10 cellular contexts compared by ENCODE assay signal in the genomic region with DNA sequence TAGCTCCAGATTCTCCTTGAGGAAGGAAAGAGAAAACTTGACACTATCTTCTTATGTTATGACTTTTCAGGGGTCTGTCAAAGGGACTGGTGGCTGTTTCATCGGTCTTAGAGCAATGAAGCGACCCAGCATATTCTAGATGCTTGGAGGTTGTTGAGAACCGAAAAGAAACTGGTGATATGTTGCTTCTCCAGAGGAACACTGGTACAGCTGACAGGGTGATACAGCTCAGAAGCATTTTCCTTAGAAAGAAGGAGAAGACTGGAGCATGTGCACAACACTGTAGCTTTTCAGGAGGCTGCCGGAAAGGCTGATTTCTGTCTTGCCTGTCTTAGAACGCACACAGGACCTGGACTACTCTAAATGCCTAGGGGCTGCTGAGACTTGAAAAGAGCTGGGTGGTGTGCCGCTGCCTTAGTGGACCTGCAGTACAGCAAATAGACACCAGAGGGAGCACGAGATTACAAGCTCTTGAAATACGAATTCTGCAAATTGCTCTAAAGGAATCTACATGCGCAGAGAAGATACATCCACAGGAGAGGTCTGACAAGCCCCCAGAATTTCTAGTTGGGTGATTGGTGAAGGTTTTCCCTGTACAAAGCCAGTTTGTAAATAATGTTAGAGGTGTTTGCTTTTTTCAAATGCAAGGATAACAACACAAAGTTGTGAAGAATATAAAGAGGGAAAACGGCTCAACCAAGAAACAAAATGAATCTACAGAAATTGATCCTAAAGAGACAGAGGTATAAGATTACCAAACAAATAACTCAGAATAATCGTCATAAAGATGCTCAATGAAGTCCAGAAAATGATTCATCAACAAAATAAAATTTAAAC.
A peak's percentile ranks its signal among the peaks of the same experiment; 100 is the strongest.
DNase-seq lines count a peak whose midpoint lies in the region; ATAC-seq and TF ChIP-seq lines count a peak whose summit lies in the region.
"Had no signal": no experiment of that assay in that cellular context is flagged by ENCODE, and none has a peak within 500 bp of the region (broad histone marks: within the 10 kb centered on the region; RNA-seq: fewer than 3 reads in every experiment).

No MANE protein-coding gene starts in this region.

- H3K4me2 ChIP-seq in parathyroid adenoma (ENCODE audit: low read length) = no peak overlapping the region
- H3K4me2 ChIP-seq: BLaER1 had no signal

- ATAC-seq in HG02870 (IDR thresholded peaks at IDR 0.05; ENCODE audit: unreplicated experiment) (peak; percentile 84), gastroesophageal sphincter (peak; percentile 60)
- no peak for ATAC-seq in activated T-helper 17 cell treated with anti-CD3 and anti-CD28 coated beads, Interleukin-2, amount 50 U/mL, for 72 hours (replicated peaks)
- ATAC-seq: activated naive CD4-positive, alpha-beta T cell treated with anti-CD3 and anti-CD28 coated beads, Interleukin-2, amount 50 U/mL, for 72 hours had no signal

- H3K27me3 Mint-ChIP-seq in activated T-helper 17 cell treated with anti-CD3 and anti-CD28 coated beads, Interleukin-2, amount 50 U/mL, for 72 hours = no peaks in the 10 kb centered on the region

- no peaks in the 10 kb centered on the region for H3K36me3 Mint-ChIP-seq in activated T-helper 17 cell treated with anti-CD3 and anti-CD28 coated beads, Interleukin-2, amount 50 U/mL, for 72 hours (ENCODE audit: low read depth)
- H3K36me3 Mint-ChIP-seq: activated naive CD4-positive, alpha-beta T cell treated with anti-CD3 and anti-CD28 coated beads, Interleukin-2, amount 50 U/mL, for 72 hours had no signal

- H3K4me3 ChIP-seq in gastroesophageal sphincter (peak overlapping the region in 1 of 2 donors; percentile 2), parathyroid adenoma (ENCODE audit: low read depth, low read length) (no peak overlapping the region)
- H3K4me3 ChIP-seq: BLaER1 had no signal

- TF ChIP-seq POLR2A in gastroesophageal sphincter (IDR thresholded peaks at IDR 0.05) = no peak

- H3K27me3 ChIP-seq in gastroesophageal sphincter (no peaks in the 10 kb centered on the region), parathyroid adenoma (ENCODE audit: control insufficient read depth, insufficient read depth, low read length) (no peaks in the 10 kb centered on the region)

- no peak overlapping the region for H3K9ac ChIP-seq in parathyroid adenoma
- H3K9ac ChIP-seq: BLaER1 had no signal

- no peaks in the 10 kb centered on the region for H3K79me2 ChIP-seq in parathyroid adenoma

- no peak overlapping the region for H2AFZ ChIP-seq in parathyroid adenoma

- no peaks in the 10 kb centered on the region for H3K9me3 Mint-ChIP-seq in activated T-helper 17 cell treated with anti-CD3 and anti-CD28 coated beads, Interleukin-2, amount 50 U/mL, for 72 hours
- H3K9me3 Mint-ChIP-seq: activated naive CD4-positive, alpha-beta T cell treated with anti-CD3 and anti-CD28 coated beads, Interleukin-2, amount 50 U/mL, for 72 hours had no signal

- no peak overlapping the region for H3K4me3 Mint-ChIP-seq in activated T-helper 17 cell treated with anti-CD3 and anti-CD28 coated beads, Interleukin-2, amount 50 U/mL, for 72 hours

- no peak overlapping the region for H3K27ac Mint-ChIP-seq in activated T-helper 17 cell treated with anti-CD3 and anti-CD28 coated beads, Interleukin-2, amount 50 U/mL, for 72 hours
- H3K27ac Mint-ChIP-seq: activated naive CD4-positive, alpha-beta T cell treated with anti-CD3 and anti-CD28 coated beads, Interleukin-2, amount 50 U/mL, for 72 hours had no signal

- H3K4me1 ChIP-seq in gastroesophageal sphincter (no peaks in the 10 kb centered on the region), parathyroid adenoma (no peaks in the 10 kb centered on the region)
- H3K4me1 ChIP-seq: BLaER1 had no signal

- TF ChIP-seq CTCF in gastroesophageal sphincter (IDR thresholded peaks at IDR 0.05) = peak; percentile 42 to 92 (median 62)
- peak; percentile 57 for TF ChIP-seq CTCF in parathyroid adenoma (IDR thresholded peaks at IDR 0.05)

- 19 to 50% methylated on average over 2 to 9 of the region's 11 CpGs for WGBS in gastroesophageal sphincter (ENCODE audit: low coverage in 1 of 2), 2 donors

- H3K36me3 ChIP-seq in gastroesophageal sphincter = no peaks in the 10 kb centered on the region
- H3K36me3 ChIP-seq in parathyroid adenoma (ENCODE audit: control insufficient read depth, insufficient read depth, low read length) = no peaks in the 10 kb centered on the region
- H3K36me3 ChIP-seq: BLaER1 had no signal

- peak; percentile 13 for DNase-seq in NCI-H1436 (lab: John Stamatoyannopoulos, UW)
- no peak for DNase-seq in NCI-H1436 treated with DMSO at 0.1 percent for 48 hours (lab: John Stamatoyannopoulos, UW)
- peak; percentile 5 for DNase-seq in NCI-H774 (lab: John Stamatoyannopoulos, UW)
- peak; percentile 65 to 67 for DNase-seq in activated T-cell treated with anti-CD3 and anti-CD28 coated beads, Interleukin-2, amount 50 U/mL, for 48 hours

- no peaks in the 10 kb centered on the region for H3K4me1 Mint-ChIP-seq in activated T-helper 17 cell treated with anti-CD3 and anti-CD28 coated beads, Interleukin-2, amount 50 U/mL, for 72 hours

- TF ChIP-seq EP300 in gastroesophageal sphincter (IDR thresholded peaks at IDR 0.05) = no peak

- H3K9me3 ChIP-seq in gastroesophageal sphincter = no peaks in the 10 kb centered on the region
- no peaks in the 10 kb centered on the region for H3K9me3 ChIP-seq in parathyroid adenoma (ENCODE audit: control insufficient read depth, low read length)

- no peak overlapping the region for H3K27ac ChIP-seq in gastroesophageal sphincter
- no peak overlapping the region for H3K27ac ChIP-seq in parathyroid adenoma
- H3K27ac ChIP-seq: BLaER1 had no signal
